In the genomic region with DNA sequence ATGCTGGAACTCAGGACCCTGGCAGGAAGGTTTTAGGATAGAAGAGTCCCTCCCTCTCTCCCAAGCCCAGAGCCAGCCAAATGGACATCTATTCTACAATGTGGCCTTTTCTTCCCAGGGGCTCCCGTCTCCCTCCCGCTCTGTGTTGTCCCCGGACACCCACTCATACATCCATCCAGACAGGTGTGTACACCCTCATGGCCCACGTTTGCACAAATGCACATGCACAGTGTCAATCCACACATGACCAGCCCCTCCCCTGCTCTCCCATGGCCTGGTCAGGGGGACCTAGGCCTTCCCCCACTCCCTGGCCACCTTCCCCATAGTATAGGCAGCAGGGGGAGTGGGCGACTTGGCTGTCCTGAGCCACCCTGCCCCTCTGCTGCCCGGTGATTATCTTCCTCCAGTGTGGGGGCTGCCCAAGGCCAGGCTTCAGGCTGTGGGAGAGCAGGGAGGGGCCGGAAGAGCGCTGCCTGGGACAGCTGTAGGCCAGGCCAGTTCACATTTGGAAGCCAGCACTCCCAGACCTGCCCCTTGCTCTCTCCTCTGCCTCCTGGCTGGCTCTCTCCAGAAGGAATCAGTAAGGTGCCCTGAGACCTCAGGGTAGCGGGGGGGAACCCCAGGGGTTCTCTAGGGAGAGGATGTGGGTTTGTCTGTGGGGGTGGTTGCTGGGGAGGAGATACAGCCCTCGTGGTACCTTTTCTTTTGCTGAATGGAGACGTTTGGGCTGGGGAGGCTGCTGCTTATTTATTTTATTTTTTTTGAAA, we compare ENCODE assay signal across 2 cellular contexts.
TF ChIP-seq lines count a peak whose summit lies in the region.

No MANE protein-coding gene starts in this region.

TF ChIP-seq in H1, 55 proteins besides CTCF, POLR2A, EP300 and RAD21 (continues in another document):
- no peak for TF ChIP-seq SP1 (IDR thresholded peaks at IDR 0.05; ENCODE audit: low read depth, low read length)
- no peak for TF ChIP-seq EZH2 (IDR thresholded peaks at IDR 0.05; ENCODE audit: low read depth, low read length, severe bottlenecking)
- TF ChIP-seq SIN3A (conservative IDR thresholded peaks at IDR 0.05 in 1 of 2, IDR thresholded peaks at IDR 0.05 in 1 of 2; ENCODE audit: low read depth in 1 of 2, low read length in 2 of 2), result no peak
- TF ChIP-seq TAF1 (IDR thresholded peaks at IDR 0.05; ENCODE audit: low read depth, low read length), result no peak
- TF ChIP-seq, protein P1, sequence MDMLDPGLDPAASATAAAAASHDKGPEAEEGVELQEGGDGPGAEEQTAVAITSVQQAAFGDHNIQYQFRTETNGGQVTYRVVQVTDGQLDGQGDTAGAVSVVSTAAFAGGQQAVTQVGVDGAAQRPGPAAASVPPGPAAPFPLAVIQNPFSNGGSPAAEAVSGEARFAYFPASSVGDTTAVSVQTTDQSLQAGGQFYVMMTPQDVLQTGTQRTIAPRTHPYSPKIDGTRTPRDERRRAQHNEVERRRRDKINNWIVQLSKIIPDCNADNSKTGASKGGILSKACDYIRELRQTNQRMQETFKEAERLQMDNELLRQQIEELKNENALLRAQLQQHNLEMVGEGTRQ (IDR thresholded peaks at IDR 0.05; ENCODE audit: low read length), result no peak
- TF ChIP-seq RNF2 (IDR thresholded peaks at IDR 0.05; ENCODE audit: borderline replicate concordance, low read depth, low read length, missing control alignments, poor library complexity, severe bottlenecking), result no peak
- TF ChIP-seq, protein P2, sequence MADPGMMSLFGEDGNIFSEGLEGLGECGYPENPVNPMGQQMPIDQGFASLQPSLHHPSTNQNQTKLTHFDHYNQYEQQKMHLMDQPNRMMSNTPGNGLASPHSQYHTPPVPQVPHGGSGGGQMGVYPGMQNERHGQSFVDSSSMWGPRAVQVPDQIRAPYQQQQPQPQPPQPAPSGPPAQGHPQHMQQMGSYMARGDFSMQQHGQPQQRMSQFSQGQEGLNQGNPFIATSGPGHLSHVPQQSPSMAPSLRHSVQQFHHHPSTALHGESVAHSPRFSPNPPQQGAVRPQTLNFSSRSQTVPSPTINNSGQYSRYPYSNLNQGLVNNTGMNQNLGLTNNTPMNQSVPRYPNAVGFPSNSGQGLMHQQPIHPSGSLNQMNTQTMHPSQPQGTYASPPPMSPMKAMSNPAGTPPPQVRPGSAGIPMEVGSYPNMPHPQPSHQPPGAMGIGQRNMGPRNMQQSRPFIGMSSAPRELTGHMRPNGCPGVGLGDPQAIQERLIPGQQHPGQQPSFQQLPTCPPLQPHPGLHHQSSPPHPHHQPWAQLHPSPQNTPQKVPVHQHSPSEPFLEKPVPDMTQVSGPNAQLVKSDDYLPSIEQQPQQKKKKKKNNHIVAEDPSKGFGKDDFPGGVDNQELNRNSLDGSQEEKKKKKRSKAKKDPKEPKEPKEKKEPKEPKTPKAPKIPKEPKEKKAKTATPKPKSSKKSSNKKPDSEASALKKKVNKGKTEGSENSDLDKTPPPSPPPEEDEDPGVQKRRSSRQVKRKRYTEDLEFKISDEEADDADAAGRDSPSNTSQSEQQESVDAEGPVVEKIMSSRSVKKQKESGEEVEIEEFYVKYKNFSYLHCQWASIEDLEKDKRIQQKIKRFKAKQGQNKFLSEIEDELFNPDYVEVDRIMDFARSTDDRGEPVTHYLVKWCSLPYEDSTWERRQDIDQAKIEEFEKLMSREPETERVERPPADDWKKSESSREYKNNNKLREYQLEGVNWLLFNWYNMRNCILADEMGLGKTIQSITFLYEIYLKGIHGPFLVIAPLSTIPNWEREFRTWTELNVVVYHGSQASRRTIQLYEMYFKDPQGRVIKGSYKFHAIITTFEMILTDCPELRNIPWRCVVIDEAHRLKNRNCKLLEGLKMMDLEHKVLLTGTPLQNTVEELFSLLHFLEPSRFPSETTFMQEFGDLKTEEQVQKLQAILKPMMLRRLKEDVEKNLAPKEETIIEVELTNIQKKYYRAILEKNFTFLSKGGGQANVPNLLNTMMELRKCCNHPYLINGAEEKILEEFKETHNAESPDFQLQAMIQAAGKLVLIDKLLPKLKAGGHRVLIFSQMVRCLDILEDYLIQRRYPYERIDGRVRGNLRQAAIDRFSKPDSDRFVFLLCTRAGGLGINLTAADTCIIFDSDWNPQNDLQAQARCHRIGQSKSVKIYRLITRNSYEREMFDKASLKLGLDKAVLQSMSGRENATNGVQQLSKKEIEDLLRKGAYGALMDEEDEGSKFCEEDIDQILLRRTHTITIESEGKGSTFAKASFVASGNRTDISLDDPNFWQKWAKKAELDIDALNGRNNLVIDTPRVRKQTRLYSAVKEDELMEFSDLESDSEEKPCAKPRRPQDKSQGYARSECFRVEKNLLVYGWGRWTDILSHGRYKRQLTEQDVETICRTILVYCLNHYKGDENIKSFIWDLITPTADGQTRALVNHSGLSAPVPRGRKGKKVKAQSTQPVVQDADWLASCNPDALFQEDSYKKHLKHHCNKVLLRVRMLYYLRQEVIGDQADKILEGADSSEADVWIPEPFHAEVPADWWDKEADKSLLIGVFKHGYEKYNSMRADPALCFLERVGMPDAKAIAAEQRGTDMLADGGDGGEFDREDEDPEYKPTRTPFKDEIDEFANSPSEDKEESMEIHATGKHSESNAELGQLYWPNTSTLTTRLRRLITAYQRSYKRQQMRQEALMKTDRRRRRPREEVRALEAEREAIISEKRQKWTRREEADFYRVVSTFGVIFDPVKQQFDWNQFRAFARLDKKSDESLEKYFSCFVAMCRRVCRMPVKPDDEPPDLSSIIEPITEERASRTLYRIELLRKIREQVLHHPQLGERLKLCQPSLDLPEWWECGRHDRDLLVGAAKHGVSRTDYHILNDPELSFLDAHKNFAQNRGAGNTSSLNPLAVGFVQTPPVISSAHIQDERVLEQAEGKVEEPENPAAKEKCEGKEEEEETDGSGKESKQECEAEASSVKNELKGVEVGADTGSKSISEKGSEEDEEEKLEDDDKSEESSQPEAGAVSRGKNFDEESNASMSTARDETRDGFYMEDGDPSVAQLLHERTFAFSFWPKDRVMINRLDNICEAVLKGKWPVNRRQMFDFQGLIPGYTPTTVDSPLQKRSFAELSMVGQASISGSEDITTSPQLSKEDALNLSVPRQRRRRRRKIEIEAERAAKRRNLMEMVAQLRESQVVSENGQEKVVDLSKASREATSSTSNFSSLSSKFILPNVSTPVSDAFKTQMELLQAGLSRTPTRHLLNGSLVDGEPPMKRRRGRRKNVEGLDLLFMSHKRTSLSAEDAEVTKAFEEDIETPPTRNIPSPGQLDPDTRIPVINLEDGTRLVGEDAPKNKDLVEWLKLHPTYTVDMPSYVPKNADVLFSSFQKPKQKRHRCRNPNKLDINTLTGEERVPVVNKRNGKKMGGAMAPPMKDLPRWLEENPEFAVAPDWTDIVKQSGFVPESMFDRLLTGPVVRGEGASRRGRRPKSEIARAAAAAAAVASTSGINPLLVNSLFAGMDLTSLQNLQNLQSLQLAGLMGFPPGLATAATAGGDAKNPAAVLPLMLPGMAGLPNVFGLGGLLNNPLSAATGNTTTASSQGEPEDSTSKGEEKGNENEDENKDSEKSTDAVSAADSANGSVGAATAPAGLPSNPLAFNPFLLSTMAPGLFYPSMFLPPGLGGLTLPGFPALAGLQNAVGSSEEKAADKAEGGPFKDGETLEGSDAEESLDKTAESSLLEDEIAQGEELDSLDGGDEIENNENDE (IDR thresholded peaks at IDR 0.05; ENCODE audit: insufficient replicate concordance, low read length), result no peak
- no peak for TF ChIP-seq KDM1A (IDR thresholded peaks at IDR 0.05; ENCODE audit: borderline replicate concordance, low read length)
- no peak for TF ChIP-seq GABPA (IDR thresholded peaks at IDR 0.05; ENCODE audit: borderline replicate concordance, insufficient read depth, low read length)
- TF ChIP-seq PHF8 (conservative IDR thresholded peaks at IDR 0.05; ENCODE audit: low read depth, low read length), result no peak
- TF ChIP-seq CHD2 (IDR thresholded peaks at IDR 0.05; ENCODE audit: low read length), result no peak
- no peak for TF ChIP-seq SP2 (IDR thresholded peaks at IDR 0.05; ENCODE audit: low read length)
- TF ChIP-seq SAP30 (IDR thresholded peaks at IDR 0.05; ENCODE audit: insufficient read depth, insufficient replicate concordance, low read length), result no peak

TF ChIP-seq in HEK293T, 16 proteins besides CTCF, POLR2A, EP300 and RAD21:
- TF ChIP-seq CTBP1 (IDR thresholded peaks at IDR 0.05; ENCODE audit: borderline replicate concordance), result no peak
- TF ChIP-seq, protein P3, sequence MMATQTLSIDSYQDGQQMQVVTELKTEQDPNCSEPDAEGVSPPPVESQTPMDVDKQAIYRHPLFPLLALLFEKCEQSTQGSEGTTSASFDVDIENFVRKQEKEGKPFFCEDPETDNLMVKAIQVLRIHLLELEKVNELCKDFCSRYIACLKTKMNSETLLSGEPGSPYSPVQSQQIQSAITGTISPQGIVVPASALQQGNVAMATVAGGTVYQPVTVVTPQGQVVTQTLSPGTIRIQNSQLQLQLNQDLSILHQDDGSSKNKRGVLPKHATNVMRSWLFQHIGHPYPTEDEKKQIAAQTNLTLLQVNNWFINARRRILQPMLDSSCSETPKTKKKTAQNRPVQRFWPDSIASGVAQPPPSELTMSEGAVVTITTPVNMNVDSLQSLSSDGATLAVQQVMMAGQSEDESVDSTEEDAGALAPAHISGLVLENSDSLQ (IDR thresholded peaks at IDR 0.05), result no peak
- TF ChIP-seq ZNF384 (IDR thresholded peaks at IDR 0.05), result no peak
- TF ChIP-seq SP1 (IDR thresholded peaks at IDR 0.05), result no peak
- no peak for TF ChIP-seq SUZ12 (IDR thresholded peaks at IDR 0.05)
- TF ChIP-seq ELF4 (IDR thresholded peaks at IDR 0.05), result no peak
- no peak for TF ChIP-seq NFRKB (IDR thresholded peaks at IDR 0.05)
- TF ChIP-seq BHLHE40 (IDR thresholded peaks at IDR 0.05; ENCODE audit: borderline replicate concordance), result no peak
- no peak for TF ChIP-seq HDGF (IDR thresholded peaks at IDR 0.05; ENCODE audit: borderline replicate concordance)
- no peak for TF ChIP-seq FOXA1 (IDR thresholded peaks at IDR 0.05)
- no peak for TF ChIP-seq ARNT (IDR thresholded peaks at IDR 0.05)
- TF ChIP-seq TARDBP (IDR thresholded peaks at IDR 0.05), result no peak
- TF ChIP-seq FOXK2 (IDR thresholded peaks at IDR 0.05), result no peak
- no peak for TF ChIP-seq L3MBTL2 (conservative IDR thresholded peaks at IDR 0.05)
- no peak for TF ChIP-seq FOXM1 (IDR thresholded peaks at IDR 0.05; ENCODE audit: borderline replicate concordance)
- no peak for TF ChIP-seq LEF1 (IDR thresholded peaks at IDR 0.05; ENCODE audit: borderline replicate concordance)
